In the genomic region with DNA sequence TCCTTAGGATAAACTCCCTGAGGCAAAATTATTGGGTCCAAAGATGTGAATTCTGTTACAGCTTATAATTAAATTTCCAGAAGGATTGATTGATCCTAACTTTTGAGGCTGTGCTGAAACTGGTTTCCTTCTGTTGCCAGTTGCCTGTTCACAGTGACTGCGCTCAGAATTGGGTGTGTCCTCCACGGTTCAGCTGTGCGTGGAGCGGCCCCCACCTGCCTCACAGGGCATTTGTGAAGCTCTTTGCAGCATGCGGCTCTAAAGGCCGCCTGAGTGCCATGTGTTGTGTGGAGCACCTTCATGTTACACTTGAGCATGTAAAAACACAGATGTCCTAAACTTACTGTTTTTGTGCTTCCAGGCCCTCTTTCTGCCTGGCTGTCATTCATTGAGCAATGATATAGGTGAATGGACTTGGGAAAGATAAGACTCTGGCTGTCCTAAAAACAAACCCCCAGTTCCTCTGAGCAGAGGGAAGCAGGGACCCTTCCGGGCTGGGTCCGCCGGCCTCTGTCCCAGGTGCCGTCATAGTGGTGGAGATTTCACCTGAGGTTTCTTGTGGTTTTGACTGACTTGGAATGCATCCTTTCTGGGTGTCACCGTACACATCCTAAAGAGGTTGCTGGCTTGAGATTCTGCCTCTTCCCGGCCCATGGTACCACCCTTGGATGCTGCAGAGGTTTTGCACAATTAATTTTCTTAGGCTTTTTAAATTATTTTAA, we compare ENCODE assay signal across 14 cellular contexts.
"Had no signal": no experiment of that assay in that cellular context is flagged by ENCODE, and none has a peak within 500 bp of the region (broad histone marks: within the 10 kb centered on the region; RNA-seq: fewer than 3 reads in every experiment).

No MANE protein-coding gene starts in this region.

- H3K9me3 Mint-ChIP-seq: activated naive CD8-positive, alpha-beta T cell treated with anti-CD3 and anti-CD28 coated beads, Interleukin-2, amount 10 ng/mL, durations not matched to agents 7 days and 5 days; brain; central memory CD8-positive, alpha-beta T cell; dendritic cell treated with granulocyte-macrophage colony-stimulating factor and Interleukin-4, amounts not matched to agents 40 ng/mL and 50 ng/mL, for 4 days; neural progenitor cell; stimulated activated effector memory CD8-positive, alpha-beta T cell treated with anti-CD3 and anti-CD28 coated beads, Interleukin-12 subunit alpha, Interleukin-12 subunit beta, amount 100 ng/mL, for 72 hours had no signal

- H3K36me3 Mint-ChIP-seq: brain; neural progenitor cell; stimulated activated effector memory CD8-positive, alpha-beta T cell treated with anti-CD3 and anti-CD28 coated beads, Interleukin-12 subunit alpha, Interleukin-12 subunit beta, amount 100 ng/mL, for 72 hours had no signal

- FAIRE-seq: frontal cortex, pancreas had no signal

- ATAC-seq: pancreas; stimulated activated effector memory CD8-positive, alpha-beta T cell treated with anti-CD3 and anti-CD28 coated beads, Interleukin-12 subunit alpha, Interleukin-12 subunit beta, amount 100 ng/mL, for 72 hours had no signal

- H3K27ac Mint-ChIP-seq: activated naive CD8-positive, alpha-beta T cell treated with anti-CD3 and anti-CD28 coated beads, Interleukin-2, amount 10 ng/mL, durations not matched to agents 7 days and 5 days; brain; dendritic cell treated with granulocyte-macrophage colony-stimulating factor and Interleukin-4, amounts not matched to agents 40 ng/mL and 50 ng/mL, for 4 days; neural progenitor cell; stimulated activated effector memory CD8-positive, alpha-beta T cell treated with anti-CD3 and anti-CD28 coated beads, Interleukin-12 subunit alpha, Interleukin-12 subunit beta, amount 100 ng/mL, for 72 hours had no signal

- H3K4me1 Mint-ChIP-seq: central memory CD8-positive, alpha-beta T cell; stimulated activated effector memory CD8-positive, alpha-beta T cell treated with anti-CD3 and anti-CD28 coated beads, Interleukin-12 subunit alpha, Interleukin-12 subunit beta, amount 100 ng/mL, for 72 hours had no signal

- DNase-seq: activated CD4-positive, CD25-positive, alpha-beta regulatory T cell treated with anti-CD3 and anti-CD28 coated beads, Interleukin-2, amount 50 U/mL, for 72 hours; activated gamma-delta T cell treated with Interleukin-2 at 50 U/mL for 16 hours; activated naive CD8-positive, alpha-beta T cell treated with anti-CD3 and anti-CD28 coated beads, Interleukin-2, amount 10 ng/mL, durations not matched to agents 7 days and 5 days; midbrain; pancreas; stimulated activated CD4-positive, alpha-beta T cell treated with anti-CD3 and anti-CD28 coated beads, Interleukin-2, amount 100 ng/mL, for 24 hours; T-helper 1 cell; T1000 had no signal

- H3K27me3 Mint-ChIP-seq: activated naive CD8-positive, alpha-beta T cell treated with anti-CD3 and anti-CD28 coated beads, Interleukin-2, amount 10 ng/mL, durations not matched to agents 7 days and 5 days; central memory CD8-positive, alpha-beta T cell had no signal

- H3K4me3 Mint-ChIP-seq: activated naive CD8-positive, alpha-beta T cell treated with anti-CD3 and anti-CD28 coated beads, Interleukin-2, amount 10 ng/mL, durations not matched to agents 7 days and 5 days; brain; central memory CD8-positive, alpha-beta T cell; dendritic cell treated with granulocyte-macrophage colony-stimulating factor and Interleukin-4, amounts not matched to agents 40 ng/mL and 50 ng/mL, for 4 days; neural progenitor cell; stimulated activated effector memory CD8-positive, alpha-beta T cell treated with anti-CD3 and anti-CD28 coated beads, Interleukin-12 subunit alpha, Interleukin-12 subunit beta, amount 100 ng/mL, for 72 hours had no signal
